Comparison of ENCODE assay signal across 8 cellular contexts in the genomic region with DNA sequence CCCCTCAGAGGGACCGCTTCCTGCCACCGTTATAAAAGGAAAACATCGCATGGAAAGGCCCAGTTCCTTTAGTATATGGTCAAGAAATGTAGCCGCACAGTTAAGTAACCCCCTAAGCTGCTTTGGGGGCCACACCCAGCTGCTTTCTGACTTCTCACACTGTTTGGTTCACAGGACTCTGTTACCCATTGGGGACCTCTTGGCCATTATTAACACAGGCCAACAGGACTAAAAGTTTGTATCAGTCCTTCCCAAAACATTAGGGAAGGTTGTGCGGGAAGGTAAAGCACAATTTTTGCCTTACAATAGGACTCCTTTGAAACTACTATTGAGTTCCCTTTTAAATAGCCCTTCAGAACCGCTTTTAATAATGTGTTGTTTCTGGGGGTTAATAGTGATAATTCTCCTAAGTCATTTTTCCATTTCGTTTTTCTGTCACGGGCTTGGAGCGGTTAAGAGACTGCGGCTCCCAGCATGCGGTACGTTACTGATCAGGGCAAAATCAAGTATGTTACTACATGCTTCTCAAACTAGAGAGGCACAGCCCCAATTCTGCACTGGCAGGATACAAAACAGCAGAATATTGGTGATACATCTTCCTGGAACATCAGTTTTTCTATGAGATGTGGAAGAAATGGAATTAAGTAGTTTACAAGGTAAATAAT. TPM values are rescaled to one million over a fixed set of nuclear protein-coding genes. Genes with fewer than 3 reads are reported as not detected.
DNase-seq lines count a peak whose midpoint lies in the region; ATAC-seq and TF ChIP-seq lines count a peak whose summit lies in the region.

No MANE protein-coding gene starts in this region.

- peak overlapping the region; percentile 89 for H3K4me3 Mint-ChIP-seq in T-helper 2 cell treated with Interferon-gamma antibody and Interleukin-4, amounts not matched to agents 5 μg/mL and 100 μg/mL, for 36 hours
- peak overlapping the region; percentile 86 to 90 (median 89) for H3K4me3 Mint-ChIP-seq in T-cell
- peak overlapping the region; percentile 83 for H3K4me3 Mint-ChIP-seq in stimulated activated effector memory CD8-positive, alpha-beta T cell treated with anti-CD3 and anti-CD28 coated beads, Interleukin-12 subunit alpha, Interleukin-12 subunit beta, amount 100 ng/mL, for 72 hours

- H3K4me1 ChIP-seq in foreskin keratinocyte, result no peaks in the 10 kb centered on the region

- H3K27ac Mint-ChIP-seq in T-helper 2 cell treated with Interferon-gamma antibody and Interleukin-4, amounts not matched to agents 5 μg/mL and 100 μg/mL, for 36 hours, result peak overlapping the region; percentile 89
- H3K27ac Mint-ChIP-seq in T-cell, result peak overlapping the region; percentile 93 to 96
- H3K27ac Mint-ChIP-seq in stimulated activated effector memory CD8-positive, alpha-beta T cell treated with anti-CD3 and anti-CD28 coated beads, Interleukin-12 subunit alpha, Interleukin-12 subunit beta, amount 100 ng/mL, for 72 hours, result peak overlapping the region; percentile 95

- CTCF ChIA-PET in T-cell (lab: Charles Lee), result interaction anchor here (0.7 kb wide), 2 partner anchors 203 to 212 kb away, joined by 3 to 10 read pairs; no protein-coding TSS in a partner anchor

- H3K27me3 ChIP-seq in foreskin keratinocyte, result no peaks in the 10 kb centered on the region

- no peak for TF ChIP-seq CTCF in foreskin keratinocyte (conservative IDR thresholded peaks at IDR 0.05)

- no peaks in the 10 kb centered on the region for H3K36me3 Mint-ChIP-seq in T-helper 2 cell treated with Interferon-gamma antibody and Interleukin-4, amounts not matched to agents 5 μg/mL and 100 μg/mL, for 36 hours (ENCODE audit: low read depth)
- peaks cover 19% of the 10 kb centered on the region for H3K36me3 Mint-ChIP-seq in T-cell
- H3K36me3 Mint-ChIP-seq in stimulated activated effector memory CD8-positive, alpha-beta T cell treated with anti-CD3 and anti-CD28 coated beads, Interleukin-12 subunit alpha, Interleukin-12 subunit beta, amount 100 ng/mL, for 72 hours, result peaks cover 10% of the 10 kb centered on the region

- POLR2A ChIA-PET in T-cell (lab: Charles Lee), result interaction anchor here in 1 of 2 donors (0.6 kb wide), 1 partner anchor 251 kb away, joined by 3 read pairs; no protein-coding TSS in a partner anchor

- DNase-seq in T-helper 2 cell treated with Interferon-gamma antibody and Interleukin-4, amounts not matched to agents 5 μg/mL and 100 μg/mL, for 36 hours (ENCODE audit: low spot score), result no peak
- DNase-seq in T-helper 2 cell, result no peak
- DNase-seq in T-cell, result peak in 1 of 34 experiments; percentile 1
- no peak for DNase-seq in foreskin keratinocyte
- DNase-seq in stimulated activated effector memory CD8-positive, alpha-beta T cell treated with anti-CD3 and anti-CD28 coated beads, Interleukin-12 subunit alpha, Interleukin-12 subunit beta, amount 100 ng/mL, for 72 hours (ENCODE audit: low spot score in 2 of 2), result no peak
- no peak for DNase-seq in DMS 273 treated with DMSO at 0.1 percent for 48 hours (lab: John Stamatoyannopoulos, UW)
- no peak for DNase-seq in NCI-H2171 treated with DMSO at 0.1 percent for 48 hours (lab: John Stamatoyannopoulos, UW)

- no peaks in the 10 kb centered on the region for H3K27me3 Mint-ChIP-seq in T-helper 2 cell treated with Interferon-gamma antibody and Interleukin-4, amounts not matched to agents 5 μg/mL and 100 μg/mL, for 36 hours (ENCODE audit: low read depth)
- no peaks in the 10 kb centered on the region for H3K27me3 Mint-ChIP-seq in T-cell

- peak overlapping the region; percentile 52 for H3K27ac ChIP-seq in foreskin keratinocyte

- H3K4me1 Mint-ChIP-seq in T-helper 2 cell treated with Interferon-gamma antibody and Interleukin-4, amounts not matched to agents 5 μg/mL and 100 μg/mL, for 36 hours (ENCODE audit: low read depth), result peaks cover 9% of the 10 kb centered on the region
- H3K4me1 Mint-ChIP-seq in T-cell, result peaks cover 0 to 18% (median 14%) of the 10 kb centered on the region in 3 donors
- H3K4me1 Mint-ChIP-seq in stimulated activated effector memory CD8-positive, alpha-beta T cell treated with anti-CD3 and anti-CD28 coated beads, Interleukin-12 subunit alpha, Interleukin-12 subunit beta, amount 100 ng/mL, for 72 hours, result peaks cover 5% of the 10 kb centered on the region

- H3K9me3 Mint-ChIP-seq in T-helper 2 cell treated with Interferon-gamma antibody and Interleukin-4, amounts not matched to agents 5 μg/mL and 100 μg/mL, for 36 hours, result no peaks in the 10 kb centered on the region
- H3K9me3 Mint-ChIP-seq in T-cell, result no peaks in the 10 kb centered on the region
- H3K9me3 Mint-ChIP-seq in stimulated activated effector memory CD8-positive, alpha-beta T cell treated with anti-CD3 and anti-CD28 coated beads, Interleukin-12 subunit alpha, Interleukin-12 subunit beta, amount 100 ng/mL, for 72 hours, result no peaks in the 10 kb centered on the region

- ATAC-seq in T-cell (replicated peaks in 1 of 4) (no peak), foreskin keratinocyte (no peak), GM19452 (IDR thresholded peaks at IDR 0.05; ENCODE audit: unreplicated experiment) (no peak)
- ATAC-seq in stimulated activated effector memory CD8-positive, alpha-beta T cell treated with anti-CD3 and anti-CD28 coated beads, Interleukin-12 subunit alpha, Interleukin-12 subunit beta, amount 100 ng/mL, for 72 hours, result no peak

RNA-seq across cellular contexts. Expression of gene RPP40, which starts 0.7 kb away (rescaled TPM):
- total RNA-seq in T-cell, result 1 to 10 TPM; 2.0 to 7.8 (median 4.8) TPM
- 12.6 and 12.9 TPM in 2 replicates for total RNA-seq in foreskin keratinocyte
- 13.5 and 15.4 TPM in 2 replicates for polyA plus RNA-seq in foreskin keratinocyte
